ENCODE assay signal across 29 cellular contexts in the genomic region with DNA sequence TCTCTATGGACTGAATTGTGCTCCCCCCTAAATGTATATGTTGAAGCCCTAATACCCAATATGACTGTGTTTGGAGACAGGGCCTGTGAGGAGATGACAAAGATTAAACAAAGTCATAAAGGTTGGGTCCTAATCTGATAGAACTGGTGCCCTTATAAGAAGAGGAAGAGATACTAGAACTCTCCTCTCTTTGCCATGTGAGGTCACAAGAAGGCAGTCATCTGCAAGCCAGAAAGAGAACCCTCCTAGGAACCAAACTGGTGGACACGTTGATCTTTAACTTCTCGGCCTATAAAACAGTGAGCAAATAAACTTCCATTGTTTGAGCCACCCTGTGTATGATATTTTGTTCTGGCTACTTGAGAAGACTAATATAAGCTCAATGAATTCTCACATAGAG. TPM values are rescaled to one million over a fixed set of nuclear protein-coding genes. Genes with fewer than 3 reads are reported as not detected.
"Had no signal": no experiment of that assay in that cellular context is flagged by ENCODE, and none has a peak within 500 bp of the region (broad histone marks: within the 10 kb centered on the region; RNA-seq: fewer than 3 reads in every experiment).

No MANE protein-coding gene starts in this region.

- ATAC-seq: Right ventricle myocardium inferior, SK-N-SH treated with all-trans-retinoic acid at 6 μM for 48 hours had no signal

- H3K27ac Mint-ChIP-seq: IgD-negative memory B cell had no signal

- H3K4me1 ChIP-seq: Peyer's patch, SJCRH30 had no signal

- H3K4me1 Mint-ChIP-seq: IgD-negative memory B cell had no signal

- H3K27ac ChIP-seq: HL-60, PC-9, Peyer's patch, SJCRH30 had no signal

- H3K4me3 ChIP-seq: MG63, PC-9, Peyer's patch, SJCRH30 had no signal

- H3K36me3 ChIP-seq: MG63, Peyer's patch, SJCRH30 had no signal

- DNase-seq: KBM-7, MG63, NCI-H1092, NCI-H1105 treated with DMSO at 0.1 percent for 48 hours, NCI-H1417 treated with DMSO at 0.1 percent for 48 hours, NCI-H146, NCI-H1694 treated with DMSO at 0.1 percent for 48 hours, NCI-H1930, NCI-H2081 treated with DMSO at 0.1 percent for 48 hours, NCI-H2171, NCI-H226, NCI-H446, NCI-H510A, NCI-H524 treated with DMSO at 0.1 percent for 48 hours, NCI-H69, NCI-H774, OCI-M1, PC-9, Peyer's patch, SHP77 treated with DMSO at 0.1 percent for 48 hours, SJCRH30, T-helper 1 cell had no signal

- H3K4me3 Mint-ChIP-seq: IgD-negative memory B cell had no signal

- H3K9me3 ChIP-seq: MG63, SJCRH30 had no signal

- FAIRE-seq: HTR-8/SVneo had no signal

- H3K27me3 ChIP-seq: MG63, Peyer's patch, SJCRH30 had no signal

RNA-seq across cellular contexts. Expression of a gene that starts 31.6 kb away (rescaled TPM):
- total RNA-seq: LHCN-M2, PC-9, RPMI7951, SJCRH30 had no signal
